Comparison of ENCODE assay signal across 6 cellular contexts in the genomic region with DNA sequence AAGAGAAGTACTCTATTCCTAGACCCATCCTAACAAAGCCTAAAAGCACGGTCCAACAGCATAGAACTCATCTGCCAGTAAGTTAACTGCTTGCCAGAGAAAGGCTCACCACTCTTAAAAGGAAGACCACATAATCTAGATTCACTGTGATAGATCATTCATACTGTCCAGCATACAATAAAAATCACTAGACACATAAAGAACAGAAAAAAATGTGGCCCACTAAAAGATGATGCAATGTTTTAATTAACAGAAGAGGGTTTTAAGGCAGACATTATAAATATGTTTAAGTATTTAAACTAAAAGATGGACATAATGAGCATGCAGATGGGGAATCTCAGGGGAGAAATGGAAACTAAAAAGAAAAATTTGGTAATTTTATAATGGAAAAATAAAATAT.
"Had no signal": no experiment of that assay in that cellular context is flagged by ENCODE, and none has a peak within 500 bp of the region (broad histone marks: within the 10 kb centered on the region; RNA-seq: fewer than 3 reads in every experiment).

No MANE protein-coding gene starts in this region.

- H3K27ac Mint-ChIP-seq: IgD-negative memory B cell had no signal

- H3K9ac ChIP-seq: KMS-11 had no signal

- H3K4me2 ChIP-seq: KMS-11 had no signal

- H3K4me3 Mint-ChIP-seq: IgD-negative memory B cell had no signal

- H3K4me1 Mint-ChIP-seq: IgD-negative memory B cell had no signal

- H3K27ac ChIP-seq: HL-60, KMS-11 had no signal

- H3K36me3 Mint-ChIP-seq: IgD-negative memory B cell had no signal

- H3K27me3 Mint-ChIP-seq: IgD-negative memory B cell had no signal

- DNase-seq: IMR-90, KBM-7, KG1 had no signal
